9 cellular contexts compared by ENCODE assay signal in the genomic region with DNA sequence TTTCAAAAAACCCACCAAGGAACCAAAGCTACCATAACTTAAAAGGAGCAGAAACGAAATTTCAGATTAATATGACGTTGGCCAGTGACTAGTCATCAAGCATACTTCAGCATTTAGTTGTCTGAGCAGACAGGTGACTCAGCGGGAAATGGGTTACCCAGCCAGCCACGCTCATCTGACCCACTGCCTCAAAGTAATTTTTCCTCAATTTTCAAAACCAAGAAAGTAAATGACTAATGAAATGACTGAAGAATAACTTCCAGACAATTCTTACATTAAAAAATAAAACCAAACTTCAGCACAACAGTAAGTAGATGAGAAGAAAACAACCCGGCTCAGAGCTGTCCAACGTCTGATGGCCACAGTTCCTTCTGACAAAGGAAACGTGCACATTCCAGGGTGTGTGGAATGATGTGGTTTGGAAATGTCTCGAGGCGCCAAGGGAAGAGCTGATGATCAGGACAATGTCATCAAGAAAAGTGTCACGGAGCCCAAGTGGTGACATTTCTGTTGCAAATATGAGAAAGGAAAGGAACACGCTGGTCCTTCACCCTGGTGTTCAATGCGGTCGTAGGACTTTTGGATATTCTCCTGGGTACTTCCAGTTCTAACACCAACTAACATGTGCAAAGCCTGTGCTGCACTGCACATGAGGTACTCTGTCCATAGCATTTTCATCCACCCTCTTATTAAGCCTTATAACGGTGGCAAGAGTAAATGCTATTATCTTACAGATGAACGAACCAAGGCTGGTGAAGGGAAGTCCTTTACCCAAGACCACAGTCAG.
DNase-seq lines count a peak whose midpoint lies in the region; ATAC-seq and TF ChIP-seq lines count a peak whose summit lies in the region.
"Had no signal": no experiment of that assay in that cellular context is flagged by ENCODE, and none has a peak within 500 bp of the region (broad histone marks: within the 10 kb centered on the region; RNA-seq: fewer than 3 reads in every experiment).

No MANE protein-coding gene starts in this region.

- ATAC-seq in HG03460 (IDR thresholded peaks at IDR 0.05; ENCODE audit: unreplicated experiment) = no peak
- ATAC-seq: body of pancreas had no signal

- CTCF ChIA-PET in AG04449 (lab: Yijun Ruan, JAX) = interaction anchor here (0.6 to 0.8 kb wide), 2 partner anchors 10 to 506 kb away, joined by 4 to 5 read pairs; no protein-coding TSS in a partner anchor

- peak overlapping the region; percentile 4; the same call in 1 of the 2 replicates for H3K4me3 ChIP-seq in AG04449 (ENCODE audit: low read depth, low read length)
- H3K4me3 ChIP-seq: body of pancreas had no signal

- TF ChIP-seq CTCF in AG04449 (IDR thresholded peaks at IDR 0.05; ENCODE audit: insufficient read depth, low read length, missing control alignments) = no peak

- POLR2A ChIA-PET in AG04449 (lab: Yijun Ruan, JAX) = interaction anchor here (0.6 to 1.5 kb wide), 7 partner anchors 9 to 253 kb away, joined by 3 to 9 read pairs (median 3); partner anchors contain the start of gene FOXP1

- H3K4me1 Mint-ChIP-seq in activated naive CD8-positive, alpha-beta T cell treated with anti-CD3 and anti-CD28 coated beads for 36 hours = peaks cover 46% of the 10 kb centered on the region

- H3K4me3 Mint-ChIP-seq in activated naive CD8-positive, alpha-beta T cell treated with anti-CD3 and anti-CD28 coated beads for 36 hours = no peak overlapping the region

- no peaks in the 10 kb centered on the region for H3K27me3 Mint-ChIP-seq in activated naive CD8-positive, alpha-beta T cell treated with anti-CD3 and anti-CD28 coated beads for 36 hours

- peaks cover 5% of the 10 kb centered on the region for H3K9me3 Mint-ChIP-seq in activated naive CD8-positive, alpha-beta T cell treated with anti-CD3 and anti-CD28 coated beads for 36 hours

- peak; percentile 84 for DNase-seq in AG04449 (ENCODE audit: low read depth, low spot score)
- peak; percentile 91 for DNase-seq in LHCN-M2 (ENCODE audit: low read depth)
- DNase-seq in activated naive CD8-positive, alpha-beta T cell treated with anti-CD3 and anti-CD28 coated beads for 36 hours = no peak
- peak; percentile 40 to 94 for DNase-seq in lung microvascular endothelial cell (ENCODE audit: low read depth in 2 of 2)
- no peak for DNase-seq in retina
- no peak for DNase-seq in SK-N-DZ (ENCODE audit: low spot score)
- DNase-seq in Ammon's horn (ENCODE audit: low spot score) = no peak

- H3K27ac Mint-ChIP-seq in activated naive CD8-positive, alpha-beta T cell treated with anti-CD3 and anti-CD28 coated beads for 36 hours = peak overlapping the region; percentile 53

- peaks cover 38% of the 10 kb centered on the region for H3K36me3 Mint-ChIP-seq in activated naive CD8-positive, alpha-beta T cell treated with anti-CD3 and anti-CD28 coated beads for 36 hours

Comparison
In these comparisons a context has a peak if more than half of its experiments do, and no peak if none do; other contexts are left out.
1. DNase-seq: peak in AG04449 (single experiment), LHCN-M2 (single experiment) and lung microvascular endothelial cell (2 of 2); none in activated naive CD8-positive, alpha-beta T cell treated with anti-CD3 and anti-CD28 coated beads for 36 hours (single experiment), retina (single experiment), SK-N-DZ (single experiment) and Ammon's horn (single experiment).